ENCODE assay signal across 8 cellular contexts in the genomic region with DNA sequence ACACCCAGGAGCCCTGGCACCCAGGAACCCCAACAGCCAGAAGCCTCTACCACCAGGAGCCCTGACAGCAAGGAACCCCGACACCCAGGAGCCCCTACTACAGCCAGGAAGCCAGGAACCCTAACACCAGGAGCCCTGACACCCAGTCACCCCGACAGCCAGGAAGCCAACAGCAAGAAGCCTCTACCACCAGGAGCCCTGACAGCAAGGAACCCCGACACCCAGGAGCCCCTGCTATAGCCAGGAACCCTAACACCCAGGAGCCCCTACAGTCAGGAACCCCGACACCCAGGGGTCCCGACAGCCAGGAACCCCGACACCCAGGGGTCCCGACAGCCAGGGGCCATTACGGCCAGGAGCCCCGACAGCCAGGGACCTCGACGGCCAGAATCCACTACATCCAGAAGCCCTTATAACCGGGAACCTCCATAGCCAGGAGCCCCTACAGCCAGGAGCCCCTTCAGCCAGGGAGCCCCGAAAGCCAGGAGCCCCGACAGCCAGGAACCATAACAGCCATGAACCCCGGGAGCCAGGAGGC.
DNase-seq lines count a peak whose midpoint lies in the region; ATAC-seq lines count a peak whose summit lies in the region.

No MANE protein-coding gene starts in this region.

- ATAC-seq in GM19035 (IDR thresholded peaks at IDR 0.05; ENCODE audit: unreplicated experiment) (peak; percentile 23), HG03521 (IDR thresholded peaks at IDR 0.05; ENCODE audit: unreplicated experiment) (peak; percentile 14), HG02571 (IDR thresholded peaks at IDR 0.05; ENCODE audit: unreplicated experiment) (no peak)
- peak; percentile 22 for ATAC-seq in central memory CD8-positive, alpha-beta T cell (replicated peaks; ENCODE audit: extremely low read depth, poor library complexity, severe bottlenecking)

- H3K4me3 Mint-ChIP-seq in central memory CD8-positive, alpha-beta T cell: peak overlapping the region; percentile 93

- H3K27me3 Mint-ChIP-seq in central memory CD8-positive, alpha-beta T cell: no peaks in the 10 kb centered on the region

- peaks cover 26% of the 10 kb centered on the region for H3K4me1 Mint-ChIP-seq in central memory CD8-positive, alpha-beta T cell

- no peaks in the 10 kb centered on the region for H3K9me3 ChIP-seq in muscle layer of duodenum (ENCODE audit: control insufficient read depth in 1 of 2, low read length in 2 of 2)

- peaks cover 6% of the 10 kb centered on the region for H3K36me3 Mint-ChIP-seq in central memory CD8-positive, alpha-beta T cell (ENCODE audit: insufficient read depth)

- no peaks in the 10 kb centered on the region for H3K27me3 ChIP-seq in muscle layer of duodenum (ENCODE audit: low read depth, low read length)

- peak overlapping the region; percentile 90 for H3K27ac Mint-ChIP-seq in central memory CD8-positive, alpha-beta T cell (ENCODE audit: low read depth)

- no peak for DNase-seq in central memory CD8-positive, alpha-beta T cell (ENCODE audit: low spot score in 2 of 2)
- DNase-seq in T-helper 9 cell (no peak), NCI-H1694 treated with DMSO at 0.1 percent for 48 hours (lab: John Stamatoyannopoulos, UW) (no peak), SHP77 (lab: John Stamatoyannopoulos, UW) (no peak)

- H3K4me3 ChIP-seq in muscle layer of duodenum (ENCODE audit: low read depth in 1 of 2, low read length in 2 of 2): peak overlapping the region; percentile 50 to 94

- H3K4me1 ChIP-seq in muscle layer of duodenum (ENCODE audit: control insufficient read depth in 1 of 2, insufficient read depth in 2 of 2, low read length in 2 of 2): peaks cover 5 to 35% of the 10 kb centered on the region in 2 donors

- H3K36me3 ChIP-seq in muscle layer of duodenum (ENCODE audit: control insufficient read depth in 1 of 2, insufficient read depth in 2 of 2, low read length in 2 of 2): peaks cover 0 to 9% of the 10 kb centered on the region in 2 donors

- H3K27ac ChIP-seq in muscle layer of duodenum (ENCODE audit: low read length): no peak overlapping the region

- H3K9me3 Mint-ChIP-seq in central memory CD8-positive, alpha-beta T cell: no peaks in the 10 kb centered on the region
